ENCODE assay signal across 2 cellular contexts in genomic region chr1:225815526-225816178, GRCh38.
TF ChIP-seq lines count a peak whose summit lies in the region.

No MANE protein-coding gene starts in this region.

TF ChIP-seq in liver, 16 proteins besides CTCF, POLR2A, EP300 and RAD21:
- no peak for TF ChIP-seq REST (IDR thresholded peaks at IDR 0.05)
- no peak for TF ChIP-seq HNF4G (IDR thresholded peaks at IDR 0.05)
- no peak for TF ChIP-seq NR2F2 (IDR thresholded peaks at IDR 0.05)

TF ChIP-seq in HepG2, 621 proteins besides CTCF, POLR2A, EP300 and RAD21 (continued from another document):
- TF ChIP-seq ATM (IDR thresholded peaks at IDR 0.05; ENCODE audit: borderline replicate concordance): no peak
- no peak for TF ChIP-seq ZNF296 (CRISPR knock-in tag; conservative IDR thresholded peaks at IDR 0.05)
- TF ChIP-seq ZNF770 (CRISPR knock-in tag; IDR thresholded peaks at IDR 0.05): no peak
- no peak for TF ChIP-seq ZNF879 (CRISPR knock-in tag; IDR thresholded peaks at IDR 0.05)
- no peak for TF ChIP-seq HNF4A (CRISPR knock-in tag; IDR thresholded peaks at IDR 0.05)
- TF ChIP-seq RNF219 (CRISPR knock-in tag; IDR thresholded peaks at IDR 0.05): no peak
- TF ChIP-seq TRIM24 (CRISPR knock-in tag; IDR thresholded peaks at IDR 0.05): no peak
- TF ChIP-seq RFXANK (CRISPR knock-in tag; IDR thresholded peaks at IDR 0.05): no peak
- no peak for TF ChIP-seq AKAP8 (CRISPR knock-in tag; IDR thresholded peaks at IDR 0.05)
- TF ChIP-seq GATAD1 (CRISPR knock-in tag; IDR thresholded peaks at IDR 0.05): no peak
- TF ChIP-seq SP5 (CRISPR knock-in tag; IDR thresholded peaks at IDR 0.05; ENCODE audit: borderline replicate concordance, low read depth): no peak
- TF ChIP-seq ZNF3 (CRISPR knock-in tag; IDR thresholded peaks at IDR 0.05): no peak
- TF ChIP-seq TARDBP (CRISPR knock-in tag; IDR thresholded peaks at IDR 0.05): no peak
- TF ChIP-seq NPAS2 (CRISPR knock-in tag; IDR thresholded peaks at IDR 0.05; ENCODE audit: borderline replicate concordance): no peak
- no peak for TF ChIP-seq ZNF10 (CRISPR knock-in tag; IDR thresholded peaks at IDR 0.05; ENCODE audit: borderline replicate concordance, low read depth)
